In genomic region chr5:132410451-132411381, GRCh38 we compare ENCODE assay signal across 8 cellular contexts. TPM values are rescaled to one million over a fixed set of nuclear protein-coding genes. Genes with fewer than 3 reads are reported as not detected.
A peak's percentile ranks its signal among the peaks of the same experiment; 100 is the strongest.
DNase-seq lines count a peak whose midpoint lies in the region; ATAC-seq and TF ChIP-seq lines count a peak whose summit lies in the region.

No MANE protein-coding gene starts in this region.

- peak in 1 of 2 donors; percentile 60 for TF ChIP-seq POLR2A in suprapubic skin (IDR thresholded peaks at IDR 0.05)

- no peak for TF ChIP-seq EP300 in suprapubic skin (IDR thresholded peaks at IDR 0.05)

- no peak overlapping the region for H4K8ac ChIP-seq in neuronal stem cell (ENCODE audit: low read depth, low read length)

- H3K79me2 ChIP-seq in DOHH2 (ENCODE audit: control insufficient read depth, low read length): no peaks in the 10 kb centered on the region

- no peaks in the 10 kb centered on the region for H4K20me1 ChIP-seq in DOHH2 (ENCODE audit: control insufficient read depth, insufficient read depth, low read depth, low read length)

- ATAC-seq in GM21515 (IDR thresholded peaks at IDR 0.05; ENCODE audit: unreplicated experiment) (peak; percentile 66), RWPE2 (ENCODE audit: low read depth) (peak; percentile 66)

- H2BK12ac ChIP-seq in neuronal stem cell (ENCODE audit: low read length): no peak overlapping the region

- TF ChIP-seq CTCF in DOHH2 (IDR thresholded peaks at IDR 0.05; ENCODE audit: low read depth, low read length, poor library complexity, severe bottlenecking) (peak; percentile 63), RWPE2 (IDR thresholded peaks at IDR 0.05; ENCODE audit: poor library complexity, severe bottlenecking) (peak; percentile 95), foreskin fibroblast (IDR thresholded peaks at IDR 0.05; ENCODE audit: low read depth, low read length) (peak; percentile 46), suprapubic skin (IDR thresholded peaks at IDR 0.05) (peak in 1 of 2 donors; percentile 76)

- peak overlapping the region; percentile 72 for H3K4me3 ChIP-seq in DOHH2 (ENCODE audit: low read length)
- peak overlapping the region; percentile 62 for H3K4me3 ChIP-seq in RWPE2 (ENCODE audit: severe bottlenecking)
- H3K4me3 ChIP-seq in foreskin fibroblast (ENCODE audit: low read depth in 1 of 2, low read length in 2 of 2): peak overlapping the region; percentile 76 to 81
- H3K4me3 ChIP-seq in neuronal stem cell (ENCODE audit: low read length in 2 of 2): peak overlapping the region; percentile 59 to 86
- H3K4me3 ChIP-seq in suprapubic skin: peak overlapping the region; percentile 81

- peak overlapping the region; percentile 95 for H3K18ac ChIP-seq in neuronal stem cell (ENCODE audit: low read length)

- H3K4ac ChIP-seq in neuronal stem cell (ENCODE audit: low read length): no peak overlapping the region

- peak overlapping the region; percentile 81 for H2BK15ac ChIP-seq in neuronal stem cell (ENCODE audit: low read length)

- H3K9me2 ChIP-seq in DOHH2 (replicated peaks; ENCODE audit: control insufficient read depth, low read length): no peaks in the 10 kb centered on the region

- H4K91ac ChIP-seq in neuronal stem cell (ENCODE audit: low read depth, low read length, poor library complexity): no peak overlapping the region

- H2BK120ac ChIP-seq in neuronal stem cell (ENCODE audit: low read depth, low read length): no peak overlapping the region

- H3K27me3 ChIP-seq in DOHH2 (ENCODE audit: control insufficient read depth, low read length): peaks cover 24% of the 10 kb centered on the region
- no peaks in the 10 kb centered on the region for H3K27me3 ChIP-seq in RWPE2 (ENCODE audit: insufficient read depth, poor library complexity, severe bottlenecking)
- H3K27me3 ChIP-seq in neuronal stem cell (ENCODE audit: control insufficient read depth in 3 of 3, insufficient read depth in 3 of 3, low read depth in 1 of 3, low read length in 3 of 3): peaks cover 0 to 6% (median 4%) of the 10 kb centered on the region in 3 experiments
- no peaks in the 10 kb centered on the region for H3K27me3 ChIP-seq in suprapubic skin

- H3K4me2 ChIP-seq in DOHH2 (ENCODE audit: low read length): peak overlapping the region; percentile 84
- H3K4me2 ChIP-seq in neuronal stem cell (ENCODE audit: insufficient read depth, low read length, poor library complexity, severe bottlenecking): peak overlapping the region; percentile 84

- no peak overlapping the region for H3K27ac ChIP-seq in DOHH2 (ENCODE audit: low read depth, low read length)
- H3K27ac ChIP-seq in RWPE2 (ENCODE audit: poor library complexity, severe bottlenecking): peak overlapping the region; percentile 80
- peak overlapping the region; percentile 77 for H3K27ac ChIP-seq in neuronal stem cell (replicated peaks; ENCODE audit: low read length)
- H3K27ac ChIP-seq in suprapubic skin: peak overlapping the region; percentile 96

- H3K36me3 ChIP-seq in DOHH2 (ENCODE audit: control insufficient read depth, low read length) (no peaks in the 10 kb centered on the region), RWPE2 (ENCODE audit: low read depth) (peaks cover 10% of the 10 kb centered on the region), neuronal stem cell (replicated peaks in 1 of 2; ENCODE audit: control insufficient read depth in 2 of 2, insufficient read depth in 2 of 2, low read length in 2 of 2) (no peaks in the 10 kb centered on the region), suprapubic skin (no peaks in the 10 kb centered on the region)

- H3K14ac ChIP-seq in neuronal stem cell (ENCODE audit: low read length): no peak overlapping the region

- H2BK5ac ChIP-seq in neuronal stem cell (ENCODE audit: low read length): no peak overlapping the region

- peaks cover 28% of the 10 kb centered on the region for H3K4me1 ChIP-seq in DOHH2 (ENCODE audit: control insufficient read depth, low read length)
- peaks cover 34% of the 10 kb centered on the region for H3K4me1 ChIP-seq in RWPE2 (ENCODE audit: insufficient read depth, poor library complexity, severe bottlenecking)
- H3K4me1 ChIP-seq in neuronal stem cell (ENCODE audit: control insufficient read depth in 2 of 2, insufficient read depth in 1 of 2, low read depth in 1 of 2, low read length in 2 of 2): peaks cover 3 to 4% of the 10 kb centered on the region in 2 donors
- H3K4me1 ChIP-seq in suprapubic skin: peaks cover 61% of the 10 kb centered on the region

- H2AFZ ChIP-seq in neuronal stem cell (ENCODE audit: low read length): peak overlapping the region; percentile 99

- H3K9me3 ChIP-seq in DOHH2 (ENCODE audit: control insufficient read depth, insufficient read depth, low read length): no peaks in the 10 kb centered on the region
- H3K9me3 ChIP-seq in RWPE2 (ENCODE audit: severe bottlenecking): no peaks in the 10 kb centered on the region
- H3K9me3 ChIP-seq in neuronal stem cell (replicated peaks in 1 of 2; ENCODE audit: control insufficient read depth in 2 of 2, insufficient read depth in 1 of 2, low read depth in 1 of 2, low read length in 2 of 2): peaks cover 2 to 5% of the 10 kb centered on the region in 2 donors
- no peaks in the 10 kb centered on the region for H3K9me3 ChIP-seq in suprapubic skin

- H3F3A ChIP-seq in DOHH2 (ENCODE audit: control insufficient read depth, insufficient read depth): peaks cover 4% of the 10 kb centered on the region; the same call in 1 of the 2 replicates

- H2AK5ac ChIP-seq in neuronal stem cell (ENCODE audit: low read depth, low read length): no peak overlapping the region

- WGBS in neuronal stem cell (ENCODE audit: extremely low coverage in 2 of 2, insufficient read length in 2 of 2, insufficient replicate concordance in 1 of 2), 2 donors: no CpG with 5 or more reads among the region's 92 CpGs
- WGBS in suprapubic skin: 0% methylated on average over 42 of the region's 92 CpGs

- peak overlapping the region; percentile 86 for H3K9ac ChIP-seq in neuronal stem cell (ENCODE audit: low read depth, low read length, poor library complexity)

- H3K79me1 ChIP-seq in neuronal stem cell (ENCODE audit: low read depth, low read length): no peaks in the 10 kb centered on the region

- H3K23ac ChIP-seq in neuronal stem cell (ENCODE audit: low read depth, low read length, poor library complexity): peak overlapping the region; percentile 38

- DNase-seq in HuH-7 (ENCODE audit: low spot score) (peak; percentile 79), RWPE2 (ENCODE audit: low spot score) (peak; percentile 84), foreskin fibroblast (peak; percentile 75 to 90), neuronal stem cell (ENCODE audit: low spot score) (peak; percentile 70), suprapubic skin (ENCODE audit: low spot score in 2 of 2) (peak; percentile 87 to 89)
- peak; percentile 95 for DNase-seq in activated effector memory CD4-positive, alpha-beta T cell treated with anti-CD3 and anti-CD28 coated beads, Interleukin-2, amount 50 U/mL, for 16 hours

RNA-seq across cellular contexts. Expression of gene SLC22A5, which starts 41.2 kb away (rescaled TPM):
- polyA plus RNA-seq in neuronal stem cell (2013, experiment 1 of 2): 2.5 TPM
- polyA plus RNA-seq in neuronal stem cell (2013, experiment 2 of 2): 1.9 TPM
- 10 to 100 TPM; 23.2 to 36.6 (median 26.3) TPM for total RNA-seq in suprapubic skin
